Comparison of ENCODE assay signal across 18 cellular contexts in the genomic region with DNA sequence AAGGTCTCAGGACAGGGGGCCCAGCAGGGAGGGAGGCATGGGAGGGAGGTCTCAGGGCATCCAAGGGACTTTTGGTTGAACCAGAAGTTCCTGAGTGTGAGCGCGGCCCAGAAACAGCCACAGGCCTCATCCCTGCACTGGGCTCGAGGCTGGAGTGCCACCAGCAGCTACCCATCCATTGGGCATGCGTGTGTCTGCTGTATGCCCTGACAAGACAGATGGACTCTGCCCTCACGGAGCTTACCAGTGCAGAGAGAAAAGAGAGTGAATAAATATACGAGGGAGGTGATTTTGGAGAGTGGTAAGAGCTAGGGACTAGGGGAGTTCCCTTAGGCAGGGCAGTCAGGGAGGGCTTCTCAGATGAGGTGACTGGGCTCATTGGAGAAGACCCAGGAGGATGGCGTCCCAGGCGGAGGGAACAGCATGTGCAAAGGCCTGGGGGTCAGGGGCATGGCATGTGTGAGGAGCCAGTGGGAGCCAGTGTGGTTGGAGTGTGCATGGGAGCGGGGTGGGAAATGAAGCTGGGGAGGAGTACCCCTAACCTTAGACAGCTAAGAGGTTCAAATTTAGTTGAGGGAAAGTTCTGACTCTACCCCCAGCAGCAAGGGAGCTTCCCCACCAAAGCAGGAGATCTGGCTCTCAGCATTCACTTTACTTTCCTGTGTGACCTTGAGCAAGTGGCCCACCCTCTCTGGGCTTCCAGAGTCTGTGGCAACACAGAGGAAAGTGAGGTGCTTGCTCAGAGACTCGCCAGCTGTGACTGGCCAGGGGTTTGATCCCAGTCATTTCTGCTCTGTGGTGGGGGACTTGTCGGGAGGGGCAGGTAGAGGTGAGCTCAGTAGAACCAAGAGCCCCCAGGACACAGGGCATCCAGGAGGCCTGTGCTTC.
A peak's percentile ranks its signal among the peaks of the same experiment; 100 is the strongest.
DNase-seq lines count a peak whose midpoint lies in the region; ATAC-seq, FAIRE-seq and TF ChIP-seq lines count a peak whose summit lies in the region.
"Had no signal": no experiment of that assay in that cellular context is flagged by ENCODE, and none has a peak within 500 bp of the region (broad histone marks: within the 10 kb centered on the region; RNA-seq: fewer than 3 reads in every experiment).

No MANE protein-coding gene starts in this region.

- H3K4me2 ChIP-seq in HepG2 (ENCODE audit: low read depth, low read length) (no peak overlapping the region), neural progenitor cell (peak overlapping the region; percentile 39)
- H3K4me2 ChIP-seq: PC-9 had no signal

- peak overlapping the region; percentile 64 for H3K27ac Mint-ChIP-seq in neural progenitor cell
- H3K27ac Mint-ChIP-seq in natural killer cell treated with Interleukin-12 subunit alpha and Interleukin-12 subunit beta and Interleukin-15 and Interleukin-18, amount 100 ng/mL, for 72 hours: peak overlapping the region in 1 of 2 donors; percentile 4

- H3K4me1 ChIP-seq in HEK293 (ENCODE audit: control insufficient read depth, insufficient read depth, low read length) (peaks cover 4% of the 10 kb centered on the region; the same call in 1 of the 2 replicates), HepG2 (ENCODE audit: insufficient read depth, low read length) (peaks cover 28% of the 10 kb centered on the region), neural progenitor cell (peaks cover 29% of the 10 kb centered on the region), tibial nerve (peaks cover 0 to 56% (median 18%) of the 10 kb centered on the region in 4 donors), prostate gland (replicated peaks) (peaks cover 4% of the 10 kb centered on the region)

- H4K20me1 ChIP-seq in HepG2 (ENCODE audit: insufficient read depth, low read length) (peaks cover 6% of the 10 kb centered on the region; the same call in 1 of the 2 replicates), neural progenitor cell (ENCODE audit: low read depth) (peaks cover 90% of the 10 kb centered on the region)

- CTCF ChIA-PET in HEK293 (lab: Yijun Ruan, JAX): interaction anchor here (0.7 to 0.9 kb wide), 3 partner anchors 12 to 695 kb away, joined by 3 read pairs; no protein-coding TSS in a partner anchor
- CTCF ChIA-PET in RWPE1 (lab: Yijun Ruan, JAX): interaction anchor here (1.0 to 1.7 kb wide), 2 partner anchors 13 to 14 kb away, joined by 5 to 7 read pairs; no protein-coding TSS in a partner anchor
- CTCF ChIA-PET in HepG2 (lab: Yijun Ruan, JAX; ENCODE audit: low intra/inter-chr PET ratio, low total read pairs): no interaction called here

- peak; percentile 25; the same call in 1 of the 3 replicates for ATAC-seq in HepG2
- ATAC-seq in natural killer cell treated with Interleukin-12 subunit alpha and Interleukin-12 subunit beta and Interleukin-15 and Interleukin-18, amount 100 ng/mL, for 72 hours: no peak

- H3K27me3 ChIP-seq in HepG2 (ENCODE audit: control insufficient read depth in 1 of 2, insufficient read depth in 2 of 2, low read length in 2 of 2) (no peaks in the 10 kb centered on the region), neural progenitor cell (no peaks in the 10 kb centered on the region), tibial nerve (no peaks in the 10 kb centered on the region), prostate gland (replicated peaks; ENCODE audit: insufficient read depth) (no peaks in the 10 kb centered on the region)
- H3K27me3 ChIP-seq: MG63 had no signal

- H3K4me3 ChIP-seq in HEK293 (ENCODE audit: low read depth, low read length): no peak overlapping the region
- H3K4me3 ChIP-seq in HepG2 (replicated peaks in 1 of 3; ENCODE audit: insufficient read depth in 1 of 3, low read depth in 2 of 3, low read length in 3 of 3): no peak overlapping the region
- no peak overlapping the region for H3K4me3 ChIP-seq in neural progenitor cell
- H3K4me3 ChIP-seq in tibial nerve: no peak overlapping the region
- H3K4me3 ChIP-seq in prostate gland: no peak overlapping the region
- H3K4me3 ChIP-seq: HAP-1, MG63, PC-9 had no signal

- no peak overlapping the region for H2AFZ ChIP-seq in HepG2 (ENCODE audit: low read length)
- H2AFZ ChIP-seq in neural progenitor cell (replicated peaks): no peak overlapping the region
- H2AFZ ChIP-seq: PC-9 had no signal

- BruUV-seq in HepG2 (replicated peaks; lab: Mats Ljungman, UMichigan): no TSS peak

- TF ChIP-seq EP300 in HepG2 (IDR thresholded peaks at IDR 0.05; ENCODE audit: low read depth in 2 of 2, low read length in 2 of 2) (no peak), HepG2 (CRISPR knock-in tag; IDR thresholded peaks at IDR 0.05; ENCODE audit: borderline replicate concordance) (no peak), tibial nerve (IDR thresholded peaks at IDR 0.05) (no peak)

- no peak for TF ChIP-seq POLR2A in HepG2 (IDR thresholded peaks at IDR 0.05; ENCODE audit: insufficient read depth in 1 of 2, low read depth in 2 of 2, low read length in 2 of 2)
- no peak for TF ChIP-seq POLR2A in tibial nerve (IDR thresholded peaks at IDR 0.05)
- TF ChIP-seq POLR2A in prostate gland (IDR thresholded peaks at IDR 0.05): no peak

- peaks cover 7% of the 10 kb centered on the region for H3F3A ChIP-seq in neural progenitor cell (ENCODE audit: low read depth)

- no peak for TF ChIP-seq CTCF in HEK293 (tag by site-specific recombination; IDR thresholded peaks at IDR 0.05)
- no peak for TF ChIP-seq CTCF in RWPE1 (conservative IDR thresholded peaks at IDR 0.05; ENCODE audit: low read depth)
- no peak for TF ChIP-seq CTCF in HepG2 (CRISPR knock-in tag; IDR thresholded peaks at IDR 0.05)
- no peak for TF ChIP-seq CTCF in neural progenitor cell (IDR thresholded peaks at IDR 0.05)
- no peak for TF ChIP-seq CTCF in tibial nerve (IDR thresholded peaks at IDR 0.05)
- no peak for TF ChIP-seq CTCF in prostate gland (IDR thresholded peaks at IDR 0.05)

- H3K9me3 ChIP-seq in HEK293 (ENCODE audit: control insufficient read depth, insufficient read depth, low read depth, low read length) (no peaks in the 10 kb centered on the region), HepG2 (ENCODE audit: low read length) (no peaks in the 10 kb centered on the region), neural progenitor cell (ENCODE audit: low read depth) (no peaks in the 10 kb centered on the region), tibial nerve (no peaks in the 10 kb centered on the region), prostate gland (no peaks in the 10 kb centered on the region)
- H3K9me3 ChIP-seq: HAP-1, MG63 had no signal

- FAIRE-seq in HepG2 (lab: Jason Lieb, UNC): no peak
- FAIRE-seq: GM12892 had no signal

- peaks cover 6% of the 10 kb centered on the region for H3K36me3 Mint-ChIP-seq in neural progenitor cell
- H3K36me3 Mint-ChIP-seq in natural killer cell treated with Interleukin-12 subunit alpha and Interleukin-12 subunit beta and Interleukin-15 and Interleukin-18, amount 100 ng/mL, for 72 hours: no peaks in the 10 kb centered on the region

- POLR2A ChIA-PET in HEK293 (lab: Yijun Ruan, JAX) (no interaction called here), RWPE1 (lab: Yijun Ruan, JAX; ENCODE audit: low non-redundant PET) (no interaction called here), HepG2 (lab: Yijun Ruan, JAX) (no interaction called here)

- no peak overlapping the region for H3K4me3 Mint-ChIP-seq in neural progenitor cell
- no peak overlapping the region for H3K4me3 Mint-ChIP-seq in natural killer cell treated with Interleukin-12 subunit alpha and Interleukin-12 subunit beta and Interleukin-15 and Interleukin-18, amount 100 ng/mL, for 72 hours

- H3K27me3 Mint-ChIP-seq in neural progenitor cell (ENCODE audit: insufficient read depth, low read depth): peaks cover 9% of the 10 kb centered on the region
- no peaks in the 10 kb centered on the region for H3K27me3 Mint-ChIP-seq in natural killer cell treated with Interleukin-12 subunit alpha and Interleukin-12 subunit beta and Interleukin-15 and Interleukin-18, amount 100 ng/mL, for 72 hours

- in situ Hi-C loops in HepG2 (cut with HindIII; ENCODE audit: extremely low pct_ligation_motif_present, low pct_unique_long_range_greater_than_20kb): no loop called here

- intact Hi-C loops in HepG2 (cut with micrococcal nuclease; ENCODE audit: unreplicated experiment): no loop called here
- intact Hi-C loops in prostate gland (cut with DNase I): no loop called here

- TF ChIP-seq RAD21 in HepG2 (CRISPR knock-in tag; IDR thresholded peaks at IDR 0.05): no peak

- H3K9ac ChIP-seq in HepG2 (ENCODE audit: insufficient read depth, low read depth, low read length) (no peak overlapping the region), neural progenitor cell (no peak overlapping the region)

- no peak for DNase-seq in RWPE1 (ENCODE audit: low spot score)
- no peak for DNase-seq in HepG2 (ENCODE audit: low spot score)
- no peak for DNase-seq in neural progenitor cell (ENCODE audit: low spot score)
- DNase-seq in GDM1 (lab: John Stamatoyannopoulos, UW): no peak
- DNase-seq in tibial nerve (ENCODE audit: low spot score in 2 of 2): no peak
- no peak for DNase-seq in prostate gland (ENCODE audit: low spot score)
- DNase-seq in natural killer cell treated with Interleukin-12 subunit alpha and Interleukin-12 subunit beta and Interleukin-15 and Interleukin-18, amount 100 ng/mL, for 72 hours (ENCODE audit: low spot score): no peak
- DNase-seq: COR-L47, KG1, MG63, NCI-H1092 treated with DMSO at 0.1 percent for 48 hours, NCI-H2081 treated with DMSO at 0.1 percent for 48 hours, NCI-H510A, NCI-H774 had no signal

- no peaks in the 10 kb centered on the region for H3K9me3 Mint-ChIP-seq in neural progenitor cell
- no peaks in the 10 kb centered on the region for H3K9me3 Mint-ChIP-seq in natural killer cell treated with Interleukin-12 subunit alpha and Interleukin-12 subunit beta and Interleukin-15 and Interleukin-18, amount 100 ng/mL, for 72 hours

- H3K79me2 ChIP-seq in HepG2 (ENCODE audit: insufficient read depth, low read length): peaks cover 4% of the 10 kb centered on the region
- H3K79me2 ChIP-seq in neural progenitor cell (ENCODE audit: low read depth): no peaks in the 10 kb centered on the region

- H3K36me3 ChIP-seq in HEK293 (ENCODE audit: control insufficient read depth in 2 of 2, insufficient read depth in 1 of 2, low read length in 2 of 2): peaks cover 0 to 13% of the 10 kb centered on the region in 2 experiments; a peak in 1 of 3 replicates
- H3K36me3 ChIP-seq in HepG2 (replicated peaks in 1 of 2; ENCODE audit: control insufficient read depth in 1 of 2, insufficient read depth in 2 of 2, low read length in 2 of 2): peaks cover 2 to 24% of the 10 kb centered on the region in 2 experiments; a peak in 3 of 5 replicates
- H3K36me3 ChIP-seq in neural progenitor cell: no peaks in the 10 kb centered on the region
- H3K36me3 ChIP-seq in tibial nerve: peaks cover 0 to 4% (median 0%) of the 10 kb centered on the region in 3 donors
- H3K36me3 ChIP-seq in prostate gland: no peaks in the 10 kb centered on the region
- H3K36me3 ChIP-seq: HAP-1, MG63 had no signal

- H3K4me1 Mint-ChIP-seq in neural progenitor cell: peaks cover 77% of the 10 kb centered on the region
- peaks cover 28 to 58% of the 10 kb centered on the region in 2 donors for H3K4me1 Mint-ChIP-seq in natural killer cell treated with Interleukin-12 subunit alpha and Interleukin-12 subunit beta and Interleukin-15 and Interleukin-18, amount 100 ng/mL, for 72 hours (ENCODE audit: low read depth in 2 of 2)

- H3K27ac ChIP-seq in HEK293 (ENCODE audit: extremely low read depth, low read depth, low read length) (no peak overlapping the region), RWPE1 (peak overlapping the region; percentile 49), HepG2 (ENCODE audit: extremely low read length, insufficient read depth, low read length) (no peak overlapping the region), neural progenitor cell (no peak overlapping the region), tibial nerve (no peak overlapping the region), prostate gland (no peak overlapping the region)
- H3K27ac ChIP-seq: PC-9 had no signal

- WGBS in HepG2 (ENCODE audit: low lambda C conversion rate): 94% methylated on average over 9 of the region's 11 CpGs
- 92 to 93% methylated on average over 10 to 11 of the region's 11 CpGs for WGBS in tibial nerve, 2 donors
- WGBS in prostate gland: 92% methylated on average over 11 of the region's 11 CpGs

Comparison
In these comparisons a context has a peak if more than half of its experiments do, and no peak if none do; other contexts are left out.
1. Of the 63 proteins assayed by ChIP-seq in both HepG2 and HEK293: peak only in HepG2: none; only in HEK293: none; in both: ZNF768; in neither: 62.